In genomic region chr16:27549607-27549856, GRCh38 we compare ENCODE assay signal across 1 cellular context.
A peak's percentile ranks its signal among the peaks of the same experiment; 100 is the strongest.
TF ChIP-seq lines count a peak whose summit lies in the region.

No MANE protein-coding gene starts in this region.

TF ChIP-seq in HepG2, 621 proteins besides CTCF, POLR2A, EP300 and RAD21 (continued from another document and continues in another):
- TF ChIP-seq ZNF280D (CRISPR knock-in tag; IDR thresholded peaks at IDR 0.05) (0 out of 2 replicates have a peak, but pooled peaks have one; percentile 4), ZNF660 (CRISPR knock-in tag; IDR thresholded peaks at IDR 0.05; ENCODE audit: borderline replicate concordance, low read depth) (no peak), ZFP82 (CRISPR knock-in tag; IDR thresholded peaks at IDR 0.05; ENCODE audit: borderline replicate concordance) (no peak), SOX5 (CRISPR knock-in tag; IDR thresholded peaks at IDR 0.05; ENCODE audit: borderline replicate concordance) (no peak), ZNF687 (CRISPR knock-in tag; IDR thresholded peaks at IDR 0.05) (no peak; the same call in 1 of the 2 replicates), ZMAT5 (CRISPR knock-in tag; IDR thresholded peaks at IDR 0.05; ENCODE audit: borderline replicate concordance, low read depth) (no peak), SRSF9 (IDR thresholded peaks at IDR 0.05; ENCODE audit: borderline replicate concordance, insufficient read depth, low read depth, low read length, poor library complexity, severe bottlenecking) (no peak), REST (IDR thresholded peaks at IDR 0.05; ENCODE audit: borderline replicate concordance in 1 of 2, low read depth in 1 of 2, low read length in 2 of 2) (no peak), AKAP8 (CRISPR knock-in tag; IDR thresholded peaks at IDR 0.05) (no peak), ZNF75D (CRISPR knock-in tag; IDR thresholded peaks at IDR 0.05; ENCODE audit: borderline replicate concordance) (no peak), PHF5A (CRISPR knock-in tag; IDR thresholded peaks at IDR 0.05; ENCODE audit: low read depth, unreplicated experiment) (no peak), ZNF274 (CRISPR knock-in tag; IDR thresholded peaks at IDR 0.05) (0 out of 2 replicates have a peak, but pooled peaks have one; percentile 19), HCFC1 (IDR thresholded peaks at IDR 0.05; ENCODE audit: low read depth, low read length) (no peak), NFKBIZ (CRISPR knock-in tag; IDR thresholded peaks at IDR 0.05) (no peak), SP2 (CRISPR knock-in tag; IDR thresholded peaks at IDR 0.05) (no peak), KDM4B (CRISPR knock-in tag; IDR thresholded peaks at IDR 0.05) (0 out of 2 replicates have a peak, but pooled peaks have one; percentile 65), ESRRA (CRISPR knock-in tag; IDR thresholded peaks at IDR 0.05; ENCODE audit: low read depth) (no peak), GRHL1 (CRISPR knock-in tag; conservative IDR thresholded peaks at IDR 0.05) (no peak), ZBTB1 (CRISPR knock-in tag; IDR thresholded peaks at IDR 0.05; ENCODE audit: borderline replicate concordance) (0 out of 2 replicates have a peak, but pooled peaks have one; percentile 74), EEA1 (CRISPR knock-in tag; IDR thresholded peaks at IDR 0.05; ENCODE audit: borderline replicate concordance) (no peak), ATF3 (CRISPR knock-in tag; IDR thresholded peaks at IDR 0.05) (no peak; the same call in 1 of the 2 replicates), ZNF580 (CRISPR knock-in tag; IDR thresholded peaks at IDR 0.05; ENCODE audit: borderline replicate concordance, low read depth) (no peak; the same call in 1 of the 2 replicates), ZNF503 (CRISPR knock-in tag; IDR thresholded peaks at IDR 0.05) (no peak; the same call in 1 of the 2 replicates), NCOR1 (IDR thresholded peaks at IDR 0.05; ENCODE audit: borderline replicate concordance, low read length) (no peak), ZNF788 (CRISPR knock-in tag; IDR thresholded peaks at IDR 0.05; ENCODE audit: borderline replicate concordance) (no peak), ZNF343 (CRISPR knock-in tag; IDR thresholded peaks at IDR 0.05) (no peak; the same call in 1 of the 2 replicates), KIAA2018 (CRISPR knock-in tag; IDR thresholded peaks at IDR 0.05; ENCODE audit: borderline replicate concordance) (no peak)
